In the genomic region with DNA sequence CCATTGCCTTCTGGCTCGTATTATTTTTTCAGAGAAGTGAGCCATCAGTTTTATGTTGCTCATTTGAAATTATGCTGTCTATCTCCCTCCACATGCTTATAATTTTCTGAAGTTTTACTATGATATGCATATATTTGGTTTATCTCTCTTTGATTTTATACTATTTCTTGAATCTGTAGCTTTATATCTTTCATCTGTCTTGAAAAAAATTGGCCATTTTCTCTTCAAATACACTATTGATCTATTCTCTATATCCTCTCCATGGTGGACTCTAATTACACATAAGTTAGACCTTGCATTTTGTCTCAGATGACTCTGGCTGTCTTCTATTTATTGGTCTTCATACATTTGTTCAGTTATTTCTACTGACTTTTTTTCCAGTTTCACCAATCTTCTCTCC, we compare ENCODE assay signal across 29 cellular contexts. TPM values are rescaled to one million over a fixed set of nuclear protein-coding genes. Genes with fewer than 3 reads are reported as not detected.
"Had no signal": no experiment of that assay in that cellular context is flagged by ENCODE, and none has a peak within 500 bp of the region (broad histone marks: within the 10 kb centered on the region; RNA-seq: fewer than 3 reads in every experiment).

No MANE protein-coding gene starts in this region.

- H3K4me1 ChIP-seq: stomach, suprapubic skin, testis, thyroid gland, tibial artery, tibial nerve, upper lobe of left lung, upper lobe of right lung, uterus, vagina had no signal

- ATAC-seq: stimulated activated effector memory CD8-positive, alpha-beta T cell treated with anti-CD3 and anti-CD28 coated beads, Interleukin-12 subunit alpha, Interleukin-12 subunit beta, amount 100 ng/mL, for 72 hours; stimulated activated memory B cell treated with anti-CD40 and anti-IgM and Interleukin-4, amounts not matched to agents 10 μg/mL and 1 μg/mL and 100 μg/mL, for 72 hours; stimulated activated naive B cell treated with anti-CD40 and anti-IgM and Interleukin-4, amounts not matched to agents 10 μg/mL and 1 μg/mL and 100 μg/mL, for 72 hours; stimulated activated naive CD8-positive, alpha-beta T cell treated with anti-CD3 and anti-CD28 coated beads, Interleukin-15, amount 100 ng/mL, for 72 hours; stimulated activated naive CD8-positive, alpha-beta T cell treated with anti-CD3 and anti-CD28 coated beads, Interleukin-15, Interleukin-2, amounts not matched to agents 100 U/mL and 50 U/mL, for 24 hours; upper lobe of right lung had no signal

- H3K27me3 Mint-ChIP-seq: stimulated activated memory B cell treated with anti-CD40 and anti-IgM and Interleukin-4, amounts not matched to agents 10 μg/mL and 1 μg/mL and 100 μg/mL, for 72 hours; stimulated activated naive B cell treated with anti-CD40 and anti-IgM and Interleukin-4, amounts not matched to agents 10 μg/mL and 1 μg/mL and 100 μg/mL, for 72 hours; type B pancreatic cell had no signal

- H3K36me3 ChIP-seq: stomach, suprapubic skin, thoracic aorta, thyroid gland, tibial nerve, transverse colon, upper lobe of left lung, upper lobe of right lung, uterus, vagina had no signal

- DNase-seq: stimulated activated CD4-positive, alpha-beta T cell treated with anti-CD3 and anti-CD28 coated beads, Interleukin-2, amount 100 ng/mL, for 48 hours; stimulated activated CD4-positive, alpha-beta T cell treated with anti-CD3 and anti-CD28 coated beads, Interleukin-4, amount 100 ng/mL, for 1 hour; stimulated activated CD4-positive, alpha-beta T cell treated with anti-CD3 and anti-CD28 coated beads, Interleukin-4, amount 100 ng/mL, for 24 hours; stimulated activated CD4-positive, alpha-beta T cell treated with anti-CD3 and anti-CD28 coated beads, Interleukin-4, amount 100 ng/mL, for 4 hours; stimulated activated CD8-positive, alpha-beta memory T cell treated with anti-CD3 and anti-CD28 coated beads, Interleukin-4, amount 100 ng/mL, for 48 hours; stimulated activated naive B cell treated with anti-CD40 and anti-IgM and Interleukin-4, amounts not matched to agents 10 μg/mL and 1 μg/mL and 100 μg/mL, for 72 hours; stimulated activated naive CD4-positive, alpha-beta T cell; stimulated activated naive CD4-positive, alpha-beta T cell treated with Interleukin-2 at 50 U/mL for 16 hours; stimulated activated naive CD8-positive, alpha-beta T cell treated with anti-CD3 and anti-CD28 coated beads, Interleukin-15, amount 100 ng/mL, for 72 hours; stimulated activated naive CD8-positive, alpha-beta T cell treated with anti-CD3 and anti-CD28 coated beads, Interleukin-15, Interleukin-2, amounts not matched to agents 100 U/mL and 50 U/mL, for 24 hours; stomach; substantia nigra; testis; thyroid gland; tibial artery; transverse colon; trophoblast cell; upper lobe of left lung; upper lobe of right lung; uterus had no signal

- H3K27ac Mint-ChIP-seq: stimulated activated effector memory CD8-positive, alpha-beta T cell treated with anti-CD3 and anti-CD28 coated beads, Interleukin-12 subunit alpha, Interleukin-12 subunit beta, amount 100 ng/mL, for 72 hours; stimulated activated memory B cell treated with anti-CD40 and anti-IgM and Interleukin-4, amounts not matched to agents 10 μg/mL and 1 μg/mL and 100 μg/mL, for 72 hours; stimulated activated naive B cell treated with anti-CD40 and anti-IgM and Interleukin-4, amounts not matched to agents 10 μg/mL and 1 μg/mL and 100 μg/mL, for 72 hours; stimulated activated naive CD8-positive, alpha-beta T cell treated with anti-CD3 and anti-CD28 coated beads, Interleukin-15, amount 100 ng/mL, for 72 hours; stimulated activated naive CD8-positive, alpha-beta T cell treated with anti-CD3 and anti-CD28 coated beads, Interleukin-15, Interleukin-2, amounts not matched to agents 100 ng/mL and 50 ng/mL, for 24 hours; type B pancreatic cell had no signal

- H3K27me3 ChIP-seq: stomach, suprapubic skin, testis, thyroid gland, tibial artery, tibial nerve, upper lobe of left lung, upper lobe of right lung, uterus, vagina had no signal

- H3K4me1 Mint-ChIP-seq: stimulated activated effector memory CD8-positive, alpha-beta T cell treated with anti-CD3 and anti-CD28 coated beads, Interleukin-12 subunit alpha, Interleukin-12 subunit beta, amount 100 ng/mL, for 72 hours; stimulated activated naive CD8-positive, alpha-beta T cell treated with anti-CD3 and anti-CD28 coated beads, Interleukin-15, amount 100 ng/mL, for 72 hours had no signal

- H3K27ac ChIP-seq: stomach, suprapubic skin, testis, thoracic aorta, thyroid gland, tibial artery, tibial nerve, transverse colon, upper lobe of left lung, upper lobe of right lung, uterus, vagina had no signal

- H3K9me3 Mint-ChIP-seq: type B pancreatic cell had no signal

- H3K36me3 Mint-ChIP-seq: stimulated activated effector memory CD8-positive, alpha-beta T cell treated with anti-CD3 and anti-CD28 coated beads, Interleukin-12 subunit alpha, Interleukin-12 subunit beta, amount 100 ng/mL, for 72 hours; type B pancreatic cell had no signal

- H3K4me3 Mint-ChIP-seq: stimulated activated effector memory CD8-positive, alpha-beta T cell treated with anti-CD3 and anti-CD28 coated beads, Interleukin-12 subunit alpha, Interleukin-12 subunit beta, amount 100 ng/mL, for 72 hours; stimulated activated memory B cell treated with anti-CD40 and anti-IgM and Interleukin-4, amounts not matched to agents 10 μg/mL and 1 μg/mL and 100 μg/mL, for 72 hours; stimulated activated naive B cell treated with anti-CD40 and anti-IgM and Interleukin-4, amounts not matched to agents 10 μg/mL and 1 μg/mL and 100 μg/mL, for 72 hours; stimulated activated naive CD8-positive, alpha-beta T cell treated with anti-CD3 and anti-CD28 coated beads, Interleukin-15, amount 100 ng/mL, for 72 hours; stimulated activated naive CD8-positive, alpha-beta T cell treated with anti-CD3 and anti-CD28 coated beads, Interleukin-15, Interleukin-2, amounts not matched to agents 100 ng/mL and 50 ng/mL, for 24 hours; type B pancreatic cell had no signal

- H3K4me3 ChIP-seq: stomach, suprapubic skin, testis, thoracic aorta, thyroid gland, tibial artery, tibial nerve, transverse colon, upper lobe of left lung, upper lobe of right lung, uterus, vagina had no signal

- H3K9me3 ChIP-seq: suprapubic skin, testis, thyroid gland, uterus, vagina had no signal

RNA-seq across cellular contexts. Expression of a gene that starts 13.7 kb away (rescaled TPM):
- total RNA-seq: subcutaneous adipose tissue, thyroid gland, upper lobe of right lung had no signal
